Comparison of ENCODE assay signal across 10 cellular contexts in the genomic region with DNA sequence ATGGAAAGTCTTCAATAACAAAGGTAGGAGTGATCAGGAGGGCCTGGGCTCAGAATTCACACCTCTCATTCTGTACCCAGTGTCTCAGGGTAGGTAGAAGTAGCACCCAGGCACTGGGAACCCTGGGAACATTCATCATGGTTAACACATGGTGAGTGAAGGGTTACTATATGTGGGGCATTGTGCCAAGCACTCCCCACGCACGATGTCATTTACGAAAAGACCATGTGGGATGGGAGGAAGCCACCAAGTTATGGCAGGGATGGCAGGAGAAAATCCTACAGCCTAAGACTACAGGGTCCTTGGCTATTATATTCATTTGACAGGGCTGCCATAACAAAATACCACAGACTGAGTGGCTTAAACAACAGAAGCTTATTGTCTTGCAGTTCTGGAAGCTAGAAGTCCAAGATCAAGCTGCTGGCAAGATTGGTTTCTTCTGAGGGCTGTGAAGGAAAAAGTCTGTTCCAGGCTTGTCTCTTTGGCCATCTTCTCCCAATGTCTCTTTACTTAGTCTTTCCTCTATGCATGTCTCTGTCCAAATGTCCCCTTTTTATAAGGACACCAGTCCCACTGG. TPM values are rescaled to one million over a fixed set of nuclear protein-coding genes. Genes with fewer than 3 reads are reported as not detected.
DNase-seq lines count a peak whose midpoint lies in the region; ATAC-seq and TF ChIP-seq lines count a peak whose summit lies in the region.
"Had no signal": no experiment of that assay in that cellular context is flagged by ENCODE, and none has a peak within 500 bp of the region (broad histone marks: within the 10 kb centered on the region; RNA-seq: fewer than 3 reads in every experiment).

No MANE protein-coding gene starts in this region.

- WGBS in esophagus, 2 donors = 19 to 36% methylated on average over 3 of the region's 3 CpGs
- 4 to 13% (median 7%) methylated on average over 3 of the region's 3 CpGs for WGBS in psoas muscle, 3 donors

- no peak for ATAC-seq in Panc1
- ATAC-seq in psoas muscle = no peak
- ATAC-seq in HG02885 (IDR thresholded peaks at IDR 0.05; ENCODE audit: poor library complexity, unreplicated experiment) = no peak

- H3K27ac ChIP-seq in BLaER1 (0 out of 2 replicates have a peak overlapping the region, but pooled peaks have one; percentile 8), Panc1 (ENCODE audit: low read length) (peak overlapping the region; percentile 19; the same call in 1 of the 2 replicates), esophagus (ENCODE audit: low read depth in 2 of 2, low read length in 1 of 2) (peak overlapping the region; percentile 42 to 73), psoas muscle (peak overlapping the region; percentile 90)

- no peak overlapping the region for H3K9ac ChIP-seq in BLaER1

- H3K36me3 ChIP-seq in BLaER1 (no peaks in the 10 kb centered on the region), Panc1 (ENCODE audit: control insufficient read depth, insufficient read depth, low read length) (no peaks in the 10 kb centered on the region), esophagus (ENCODE audit: control insufficient read depth in 2 of 2, insufficient read depth in 2 of 2, low read length in 1 of 2) (no peaks in the 10 kb centered on the region), psoas muscle (ENCODE audit: insufficient read depth in 1 of 2, low read depth in 1 of 2) (no peaks in the 10 kb centered on the region)

- H3K4me1 ChIP-seq in BLaER1 (peaks cover 90% of the 10 kb centered on the region), Panc1 (ENCODE audit: control insufficient read depth, insufficient read depth, low read length) (peaks cover 37% of the 10 kb centered on the region), esophagus (ENCODE audit: control insufficient read depth in 2 of 2, insufficient read depth in 2 of 2, low read length in 1 of 2) (peaks cover 6 to 28% of the 10 kb centered on the region in 2 donors), psoas muscle (peaks cover 84% of the 10 kb centered on the region)

- no TSS peak for BruUV-seq in Panc1 (replicated peaks; lab: Mats Ljungman, UMichigan)

- in situ Hi-C loops in Panc1 (cut with HindIII; ENCODE audit: low pct_unique_long_range_greater_than_20kb, low sequenced_read_pairs) = no loop called here

- H3K27me3 ChIP-seq in BLaER1 (no peaks in the 10 kb centered on the region), Panc1 (ENCODE audit: control insufficient read depth, insufficient read depth, low read length) (no peaks in the 10 kb centered on the region), esophagus (ENCODE audit: control insufficient read depth in 1 of 2, insufficient read depth in 2 of 2, low read length in 2 of 2) (no peaks in the 10 kb centered on the region), psoas muscle (ENCODE audit: insufficient read depth in 3 of 3, low read length in 2 of 3) (no peaks in the 10 kb centered on the region)

- CTCF ChIA-PET in Panc1 (lab: Charles Lee) = no interaction called here

- H3K4me2 ChIP-seq in BLaER1 = peak overlapping the region; percentile 96

- TF ChIP-seq CTCF in Panc1 (IDR thresholded peaks at IDR 0.05) (no peak), psoas muscle (IDR thresholded peaks at IDR 0.05) (no peak)

- DNase-seq in Panc1 (ENCODE audit: low read depth, low spot score) = no peak
- no peak for DNase-seq in psoas muscle
- DNase-seq in NCI-H1694 (lab: John Stamatoyannopoulos, UW) = no peak
- no peak for DNase-seq in AML-193 (lab: John Stamatoyannopoulos, UW)
- no peak for DNase-seq in NCI-H2227 (lab: John Stamatoyannopoulos, UW; ENCODE audit: unreplicated experiment)
- DNase-seq: activated gamma-delta T cell, H7 had no signal

- intact Hi-C loops in Panc1 (cut with micrococcal nuclease; ENCODE audit: unreplicated experiment) (no loop called here), psoas muscle (cut with DNase I) (no loop called here)

- H3K4me3 ChIP-seq in BLaER1 = no peak overlapping the region
- no peak overlapping the region for H3K4me3 ChIP-seq in Panc1 (ENCODE audit: low read depth in 2 of 2, low read length in 2 of 2)
- no peak overlapping the region for H3K4me3 ChIP-seq in esophagus (ENCODE audit: low read depth in 1 of 2, low read length in 2 of 2)
- H3K4me3 ChIP-seq in psoas muscle = no peak overlapping the region

- H3K9me3 ChIP-seq in BLaER1 (no peaks in the 10 kb centered on the region), Panc1 (ENCODE audit: control insufficient read depth, insufficient read depth, low read depth, low read length) (no peaks in the 10 kb centered on the region), esophagus (ENCODE audit: control insufficient read depth in 2 of 2, insufficient read depth in 1 of 2, low read depth in 1 of 2, low read length in 1 of 2) (no peaks in the 10 kb centered on the region), psoas muscle (no peaks in the 10 kb centered on the region)

- POLR2A ChIA-PET in Panc1 (lab: Charles Lee) = interaction anchor here (0.7 kb wide), 1 partner anchor 213 kb away, joined by 6 read pairs; no protein-coding TSS in a partner anchor

- no peaks in the 10 kb centered on the region for H4K20me1 ChIP-seq in BLaER1

RNA-seq across cellular contexts. Expression of gene DDIT4, which starts 27.7 kb away (rescaled TPM):
- total RNA-seq in Panc1 (2021; ENCODE audit: unreplicated experiment) (157 TPM), psoas muscle (100 to 1,000 TPM in 1 of 4 donors, 10 to 100 TPM in 3; 16.1 to 220 (median 65.4) TPM)
- polyA plus RNA-seq in Panc1 (2012; ENCODE audit: insufficient read length) = 344 TPM
- polyA plus RNA-seq in esophagus (100 to 1,000 TPM; 230 to 332 TPM), psoas muscle (100 to 1,000 TPM; 114 to 744 (median 487) TPM)

RNA-seq across cellular contexts. Expression of gene ASCC1, which starts 30.0 kb away (rescaled TPM):
- total RNA-seq in Panc1 (2021; ENCODE audit: unreplicated experiment) = 114 TPM
- 72.9 TPM for polyA plus RNA-seq in Panc1 (2012; ENCODE audit: insufficient read length)
- 10 to 100 TPM in 1 of 2 donors, 1 to 10 TPM in 1; 4.7 to 12.8 TPM for polyA plus RNA-seq in esophagus
- total RNA-seq in psoas muscle = 10 to 100 TPM; 15.3 to 22.4 (median 19.4) TPM
- 10 to 100 TPM; 17.9 to 37.0 (median 19.3) TPM for polyA plus RNA-seq in psoas muscle

RNA-seq across cellular contexts. Expression of gene ANAPC16, which starts 30.2 kb away (rescaled TPM):
- 110 TPM for total RNA-seq in Panc1 (2021; ENCODE audit: unreplicated experiment)
- 77.2 TPM for polyA plus RNA-seq in Panc1 (2012; ENCODE audit: insufficient read length)
- 100 to 1,000 TPM in 1 of 2 donors, 10 to 100 TPM in 1; 80.2 to 112 TPM for polyA plus RNA-seq in esophagus
- 100 to 1,000 TPM in 3 of 4 donors, 10 to 100 TPM in 1; 80.3 to 144 (median 119) TPM for total RNA-seq in psoas muscle
- 100 to 1,000 TPM in 2 of 3 donors, 10 to 100 TPM in 1; 60.1 to 184 (median 167) TPM for polyA plus RNA-seq in psoas muscle

Comparison
In these comparisons a context has a peak if more than half of its experiments do, and no peak if none do; other contexts are left out.
1. H3K27ac ChIP-seq: peak in every context shown above with its lines; median percentile 90 in psoas muscle; 58 in esophagus; 19 in Panc1; 8 in BLaER1.